Comparison of ENCODE assay signal across 1 cellular context in the genomic region with DNA sequence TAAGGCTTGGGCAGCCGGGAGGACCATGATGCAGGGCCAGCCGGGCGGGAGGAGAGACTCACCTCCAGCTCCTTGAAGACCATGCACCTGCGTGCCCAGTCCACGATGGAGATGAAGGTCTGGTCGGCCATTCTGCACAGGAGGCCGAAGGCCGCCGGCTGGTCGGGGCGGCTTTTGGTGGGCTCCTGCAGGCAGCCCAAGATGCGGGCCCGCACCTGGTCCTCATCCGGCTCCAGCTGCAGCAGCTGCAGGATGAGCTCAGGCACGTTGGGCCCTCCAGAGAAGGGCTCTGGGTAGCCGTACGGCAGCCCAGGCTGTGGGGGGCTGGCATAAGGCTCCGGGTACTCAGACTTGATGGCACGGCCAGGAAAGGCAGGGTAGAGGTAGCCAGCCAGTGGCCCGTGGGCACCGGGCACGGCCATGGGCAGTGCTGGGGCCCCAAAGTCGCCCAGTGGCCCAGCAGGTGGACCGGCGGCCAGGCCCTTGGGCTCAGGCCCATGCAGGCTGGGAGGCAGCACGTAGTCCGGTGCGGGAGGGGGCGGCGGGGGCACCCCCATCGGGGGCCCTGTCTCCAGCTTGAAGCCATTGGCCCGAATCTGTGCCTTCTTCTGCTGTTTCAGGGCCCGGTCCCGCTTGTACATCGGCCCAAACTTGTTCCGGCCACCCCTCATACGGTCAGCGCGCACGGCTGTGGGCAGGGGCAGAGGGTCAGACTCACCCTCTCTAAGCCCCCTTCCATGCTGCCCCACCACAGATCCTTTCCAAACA.
TF ChIP-seq lines count a peak whose summit lies in the region.

No MANE protein-coding gene starts in this region.

TF ChIP-seq in H1, 55 proteins besides CTCF, POLR2A, EP300 and RAD21:
- TF ChIP-seq GTF2F1 (IDR thresholded peaks at IDR 0.05; ENCODE audit: borderline replicate concordance, low read depth, low read length) (no peak), CHD2 (IDR thresholded peaks at IDR 0.05; ENCODE audit: low read length) (no peak), TEAD4 (IDR thresholded peaks at IDR 0.05; ENCODE audit: low read depth, low read length) (no peak), TBP (IDR thresholded peaks at IDR 0.05; ENCODE audit: low read depth, low read length) (no peak), SP2 (IDR thresholded peaks at IDR 0.05; ENCODE audit: low read length) (no peak), SP1 (IDR thresholded peaks at IDR 0.05; ENCODE audit: low read depth, low read length) (no peak)
- TF ChIP-seq, protein P1, sequence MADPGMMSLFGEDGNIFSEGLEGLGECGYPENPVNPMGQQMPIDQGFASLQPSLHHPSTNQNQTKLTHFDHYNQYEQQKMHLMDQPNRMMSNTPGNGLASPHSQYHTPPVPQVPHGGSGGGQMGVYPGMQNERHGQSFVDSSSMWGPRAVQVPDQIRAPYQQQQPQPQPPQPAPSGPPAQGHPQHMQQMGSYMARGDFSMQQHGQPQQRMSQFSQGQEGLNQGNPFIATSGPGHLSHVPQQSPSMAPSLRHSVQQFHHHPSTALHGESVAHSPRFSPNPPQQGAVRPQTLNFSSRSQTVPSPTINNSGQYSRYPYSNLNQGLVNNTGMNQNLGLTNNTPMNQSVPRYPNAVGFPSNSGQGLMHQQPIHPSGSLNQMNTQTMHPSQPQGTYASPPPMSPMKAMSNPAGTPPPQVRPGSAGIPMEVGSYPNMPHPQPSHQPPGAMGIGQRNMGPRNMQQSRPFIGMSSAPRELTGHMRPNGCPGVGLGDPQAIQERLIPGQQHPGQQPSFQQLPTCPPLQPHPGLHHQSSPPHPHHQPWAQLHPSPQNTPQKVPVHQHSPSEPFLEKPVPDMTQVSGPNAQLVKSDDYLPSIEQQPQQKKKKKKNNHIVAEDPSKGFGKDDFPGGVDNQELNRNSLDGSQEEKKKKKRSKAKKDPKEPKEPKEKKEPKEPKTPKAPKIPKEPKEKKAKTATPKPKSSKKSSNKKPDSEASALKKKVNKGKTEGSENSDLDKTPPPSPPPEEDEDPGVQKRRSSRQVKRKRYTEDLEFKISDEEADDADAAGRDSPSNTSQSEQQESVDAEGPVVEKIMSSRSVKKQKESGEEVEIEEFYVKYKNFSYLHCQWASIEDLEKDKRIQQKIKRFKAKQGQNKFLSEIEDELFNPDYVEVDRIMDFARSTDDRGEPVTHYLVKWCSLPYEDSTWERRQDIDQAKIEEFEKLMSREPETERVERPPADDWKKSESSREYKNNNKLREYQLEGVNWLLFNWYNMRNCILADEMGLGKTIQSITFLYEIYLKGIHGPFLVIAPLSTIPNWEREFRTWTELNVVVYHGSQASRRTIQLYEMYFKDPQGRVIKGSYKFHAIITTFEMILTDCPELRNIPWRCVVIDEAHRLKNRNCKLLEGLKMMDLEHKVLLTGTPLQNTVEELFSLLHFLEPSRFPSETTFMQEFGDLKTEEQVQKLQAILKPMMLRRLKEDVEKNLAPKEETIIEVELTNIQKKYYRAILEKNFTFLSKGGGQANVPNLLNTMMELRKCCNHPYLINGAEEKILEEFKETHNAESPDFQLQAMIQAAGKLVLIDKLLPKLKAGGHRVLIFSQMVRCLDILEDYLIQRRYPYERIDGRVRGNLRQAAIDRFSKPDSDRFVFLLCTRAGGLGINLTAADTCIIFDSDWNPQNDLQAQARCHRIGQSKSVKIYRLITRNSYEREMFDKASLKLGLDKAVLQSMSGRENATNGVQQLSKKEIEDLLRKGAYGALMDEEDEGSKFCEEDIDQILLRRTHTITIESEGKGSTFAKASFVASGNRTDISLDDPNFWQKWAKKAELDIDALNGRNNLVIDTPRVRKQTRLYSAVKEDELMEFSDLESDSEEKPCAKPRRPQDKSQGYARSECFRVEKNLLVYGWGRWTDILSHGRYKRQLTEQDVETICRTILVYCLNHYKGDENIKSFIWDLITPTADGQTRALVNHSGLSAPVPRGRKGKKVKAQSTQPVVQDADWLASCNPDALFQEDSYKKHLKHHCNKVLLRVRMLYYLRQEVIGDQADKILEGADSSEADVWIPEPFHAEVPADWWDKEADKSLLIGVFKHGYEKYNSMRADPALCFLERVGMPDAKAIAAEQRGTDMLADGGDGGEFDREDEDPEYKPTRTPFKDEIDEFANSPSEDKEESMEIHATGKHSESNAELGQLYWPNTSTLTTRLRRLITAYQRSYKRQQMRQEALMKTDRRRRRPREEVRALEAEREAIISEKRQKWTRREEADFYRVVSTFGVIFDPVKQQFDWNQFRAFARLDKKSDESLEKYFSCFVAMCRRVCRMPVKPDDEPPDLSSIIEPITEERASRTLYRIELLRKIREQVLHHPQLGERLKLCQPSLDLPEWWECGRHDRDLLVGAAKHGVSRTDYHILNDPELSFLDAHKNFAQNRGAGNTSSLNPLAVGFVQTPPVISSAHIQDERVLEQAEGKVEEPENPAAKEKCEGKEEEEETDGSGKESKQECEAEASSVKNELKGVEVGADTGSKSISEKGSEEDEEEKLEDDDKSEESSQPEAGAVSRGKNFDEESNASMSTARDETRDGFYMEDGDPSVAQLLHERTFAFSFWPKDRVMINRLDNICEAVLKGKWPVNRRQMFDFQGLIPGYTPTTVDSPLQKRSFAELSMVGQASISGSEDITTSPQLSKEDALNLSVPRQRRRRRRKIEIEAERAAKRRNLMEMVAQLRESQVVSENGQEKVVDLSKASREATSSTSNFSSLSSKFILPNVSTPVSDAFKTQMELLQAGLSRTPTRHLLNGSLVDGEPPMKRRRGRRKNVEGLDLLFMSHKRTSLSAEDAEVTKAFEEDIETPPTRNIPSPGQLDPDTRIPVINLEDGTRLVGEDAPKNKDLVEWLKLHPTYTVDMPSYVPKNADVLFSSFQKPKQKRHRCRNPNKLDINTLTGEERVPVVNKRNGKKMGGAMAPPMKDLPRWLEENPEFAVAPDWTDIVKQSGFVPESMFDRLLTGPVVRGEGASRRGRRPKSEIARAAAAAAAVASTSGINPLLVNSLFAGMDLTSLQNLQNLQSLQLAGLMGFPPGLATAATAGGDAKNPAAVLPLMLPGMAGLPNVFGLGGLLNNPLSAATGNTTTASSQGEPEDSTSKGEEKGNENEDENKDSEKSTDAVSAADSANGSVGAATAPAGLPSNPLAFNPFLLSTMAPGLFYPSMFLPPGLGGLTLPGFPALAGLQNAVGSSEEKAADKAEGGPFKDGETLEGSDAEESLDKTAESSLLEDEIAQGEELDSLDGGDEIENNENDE (IDR thresholded peaks at IDR 0.05; ENCODE audit: insufficient replicate concordance, low read length), result no peak
- TF ChIP-seq, protein P2, sequence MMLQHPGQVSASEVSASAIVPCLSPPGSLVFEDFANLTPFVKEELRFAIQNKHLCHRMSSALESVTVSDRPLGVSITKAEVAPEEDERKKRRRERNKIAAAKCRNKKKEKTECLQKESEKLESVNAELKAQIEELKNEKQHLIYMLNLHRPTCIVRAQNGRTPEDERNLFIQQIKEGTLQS (IDR thresholded peaks at IDR 0.05; ENCODE audit: insufficient read depth, low read depth, low read length), result no peak
- TF ChIP-seq, protein P3, sequence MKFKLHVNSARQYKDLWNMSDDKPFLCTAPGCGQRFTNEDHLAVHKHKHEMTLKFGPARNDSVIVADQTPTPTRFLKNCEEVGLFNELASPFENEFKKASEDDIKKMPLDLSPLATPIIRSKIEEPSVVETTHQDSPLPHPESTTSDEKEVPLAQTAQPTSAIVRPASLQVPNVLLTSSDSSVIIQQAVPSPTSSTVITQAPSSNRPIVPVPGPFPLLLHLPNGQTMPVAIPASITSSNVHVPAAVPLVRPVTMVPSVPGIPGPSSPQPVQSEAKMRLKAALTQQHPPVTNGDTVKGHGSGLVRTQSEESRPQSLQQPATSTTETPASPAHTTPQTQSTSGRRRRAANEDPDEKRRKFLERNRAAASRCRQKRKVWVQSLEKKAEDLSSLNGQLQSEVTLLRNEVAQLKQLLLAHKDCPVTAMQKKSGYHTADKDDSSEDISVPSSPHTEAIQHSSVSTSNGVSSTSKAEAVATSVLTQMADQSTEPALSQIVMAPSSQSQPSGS (IDR thresholded peaks at IDR 0.05; ENCODE audit: low read length), result no peak
